ENCODE assay signal across 15 cellular contexts in the genomic region with DNA sequence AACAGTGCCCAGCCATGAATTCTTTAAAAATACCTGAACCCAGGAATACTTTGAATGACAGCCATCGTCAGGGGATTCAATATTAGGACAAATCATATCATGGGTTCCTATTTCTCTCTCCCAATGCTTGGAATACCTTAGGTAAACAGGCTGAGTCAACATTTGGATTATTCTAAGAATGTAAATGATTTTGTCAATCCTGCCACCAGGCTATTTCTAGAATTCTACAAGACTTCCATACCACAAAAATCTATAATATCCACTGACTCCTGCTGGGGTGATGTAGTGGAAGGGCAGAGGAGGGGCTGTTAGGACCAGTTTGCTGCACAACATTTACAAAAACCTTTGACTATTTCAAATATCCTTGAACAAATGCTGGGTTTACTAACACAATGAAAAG.
A peak's percentile ranks its signal among the peaks of the same experiment; 100 is the strongest.
DNase-seq lines count a peak whose midpoint lies in the region; ATAC-seq and TF ChIP-seq lines count a peak whose summit lies in the region.
"Had no signal": no experiment of that assay in that cellular context is flagged by ENCODE, and none has a peak within 500 bp of the region (broad histone marks: within the 10 kb centered on the region; RNA-seq: fewer than 3 reads in every experiment).

No MANE protein-coding gene starts in this region.

- H3K27ac Mint-ChIP-seq in naive thymus-derived CD4-positive, alpha-beta T cell = no peak overlapping the region
- H3K27ac Mint-ChIP-seq: activated naive CD4-positive, alpha-beta T cell treated with anti-CD3 and anti-CD28 coated beads, Interleukin-2, amount 10 ng/mL, durations not matched to agents 7 days and 5 days had no signal

- H3K9ac ChIP-seq in skeletal muscle satellite cell (ENCODE audit: low read depth, low read length) = no peak overlapping the region
- H3K9ac ChIP-seq: BLaER1 treated with 17β-estradiol and CSF1 and Interleukin-3, amounts not matched to agents 10 nM and 100 nM had no signal

- ATAC-seq in HG03520 (IDR thresholded peaks at IDR 0.05; ENCODE audit: unreplicated experiment) = no peak
- ATAC-seq in naive thymus-derived CD4-positive, alpha-beta T cell = no peak
- ATAC-seq in foreskin keratinocyte = no peak
- ATAC-seq: HCT116, Right ventricle myocardium inferior had no signal

- H3K27ac ChIP-seq in RWPE1 = no peak overlapping the region
- no peak overlapping the region for H3K27ac ChIP-seq in naive thymus-derived CD4-positive, alpha-beta T cell (ENCODE audit: low read depth, low read length)
- H3K27ac ChIP-seq in foreskin keratinocyte = no peak overlapping the region
- H3K27ac ChIP-seq: BLaER1 treated with 17β-estradiol and CSF1 and Interleukin-3, amounts not matched to agents 10 nM and 100 nM had no signal

- no peaks in the 10 kb centered on the region for H3K9me3 ChIP-seq in skeletal muscle satellite cell (replicated peaks; ENCODE audit: low read length)
- H3K9me3 ChIP-seq in naive thymus-derived CD4-positive, alpha-beta T cell (ENCODE audit: control insufficient read depth in 2 of 3, low read length in 3 of 3) = no peaks in the 10 kb centered on the region

- H3K27me3 ChIP-seq in skeletal muscle satellite cell (ENCODE audit: control insufficient read depth, insufficient read depth, low read length) (no peaks in the 10 kb centered on the region), foreskin keratinocyte (no peaks in the 10 kb centered on the region)
- H3K27me3 ChIP-seq in naive thymus-derived CD4-positive, alpha-beta T cell (ENCODE audit: control insufficient read depth in 2 of 2, insufficient read depth in 2 of 2, low read length in 2 of 2) = peaks cover 0 to 2% of the 10 kb centered on the region in 2 donors
- H3K27me3 ChIP-seq: BLaER1 treated with 17β-estradiol and CSF1 and Interleukin-3, amounts not matched to agents 10 nM and 100 nM had no signal

- peaks cover 15 to 26% (median 19%) of the 10 kb centered on the region in 5 donors for H3K27me3 Mint-ChIP-seq in naive thymus-derived CD4-positive, alpha-beta T cell

- TF ChIP-seq CTCF in RWPE1 (conservative IDR thresholded peaks at IDR 0.05; ENCODE audit: low read depth) (no peak), foreskin keratinocyte (conservative IDR thresholded peaks at IDR 0.05) (no peak)

- intact Hi-C loops in naive thymus-derived CD4-positive, alpha-beta T cell (cut with micrococcal nuclease) = no loop called here

- peaks cover 47% of the 10 kb centered on the region for H3K4me1 ChIP-seq in skeletal muscle satellite cell (ENCODE audit: control insufficient read depth, insufficient read depth, low read length)
- H3K4me1 ChIP-seq in naive thymus-derived CD4-positive, alpha-beta T cell (ENCODE audit: control insufficient read depth in 2 of 2, insufficient read depth in 2 of 2, low read length in 2 of 2) = no peaks in the 10 kb centered on the region
- H3K4me1 ChIP-seq in foreskin keratinocyte = peaks cover 13% of the 10 kb centered on the region

- CTCF ChIA-PET in RWPE1 (lab: Yijun Ruan, JAX) = no interaction called here
- CTCF ChIA-PET in naive thymus-derived CD4-positive, alpha-beta T cell (lab: Charles Lee) = no interaction called here

- H3K4me3 Mint-ChIP-seq in naive thymus-derived CD4-positive, alpha-beta T cell = no peak overlapping the region
- H3K4me3 Mint-ChIP-seq: activated naive CD4-positive, alpha-beta T cell treated with anti-CD3 and anti-CD28 coated beads, Interleukin-2, amount 10 ng/mL, durations not matched to agents 7 days and 5 days; neural crest cell had no signal

- POLR2A ChIA-PET in RWPE1 (lab: Yijun Ruan, JAX; ENCODE audit: low non-redundant PET) = no interaction called here
- POLR2A ChIA-PET in naive thymus-derived CD4-positive, alpha-beta T cell (lab: Charles Lee) = no interaction called here

- peak overlapping the region; percentile 25 for H3K4me2 ChIP-seq in skeletal muscle satellite cell (ENCODE audit: low read length)

- H3K9me3 Mint-ChIP-seq in naive thymus-derived CD4-positive, alpha-beta T cell = peaks cover 0 to 8% (median 0%) of the 10 kb centered on the region in 11 donors
- H3K9me3 Mint-ChIP-seq: activated naive CD4-positive, alpha-beta T cell treated with anti-CD3 and anti-CD28 coated beads, Interleukin-2, amount 10 ng/mL, durations not matched to agents 7 days and 5 days had no signal

- DNase-seq in AG08395 (ENCODE audit: low spot score) = peak; percentile 59
- peak; percentile 18 for DNase-seq in RWPE1 (ENCODE audit: low spot score)
- DNase-seq in glomerular visceral epithelial cell (ENCODE audit: extremely low spot score) = peak; percentile 52
- no peak for DNase-seq in NCI-H1694 (lab: John Stamatoyannopoulos, UW)
- DNase-seq in naive thymus-derived CD4-positive, alpha-beta T cell = no peak
- DNase-seq in foreskin keratinocyte = no peak
- DNase-seq: activated naive CD4-positive, alpha-beta T cell treated with anti-CD3 and anti-CD28 coated beads, Interleukin-2, amount 10 ng/mL, durations not matched to agents 7 days and 5 days; NCI-H1417; NCI-H69 had no signal

- H3K4me1 Mint-ChIP-seq in naive thymus-derived CD4-positive, alpha-beta T cell = peaks cover 0 to 2% (median 0%) of the 10 kb centered on the region in 7 donors
- H3K4me1 Mint-ChIP-seq: activated naive CD4-positive, alpha-beta T cell treated with anti-CD3 and anti-CD28 coated beads, Interleukin-2, amount 10 ng/mL, durations not matched to agents 7 days and 5 days had no signal

- H3K4me3 ChIP-seq in skeletal muscle satellite cell (ENCODE audit: low read length) = no peak overlapping the region
- no peak overlapping the region for H3K4me3 ChIP-seq in naive thymus-derived CD4-positive, alpha-beta T cell (ENCODE audit: low read length)
- H3K4me3 ChIP-seq: BLaER1 treated with 17β-estradiol and CSF1 and Interleukin-3, amounts not matched to agents 10 nM and 100 nM had no signal

- peaks cover 0 to 7% (median 0%) of the 10 kb centered on the region in 5 donors for H3K36me3 Mint-ChIP-seq in naive thymus-derived CD4-positive, alpha-beta T cell
- H3K36me3 Mint-ChIP-seq: activated naive CD4-positive, alpha-beta T cell treated with anti-CD3 and anti-CD28 coated beads, Interleukin-2, amount 10 ng/mL, durations not matched to agents 7 days and 5 days had no signal

- H3K36me3 ChIP-seq in skeletal muscle satellite cell (ENCODE audit: insufficient read depth, low read length) = peaks cover 10% of the 10 kb centered on the region
- H3K36me3 ChIP-seq in naive thymus-derived CD4-positive, alpha-beta T cell (ENCODE audit: control insufficient read depth in 2 of 3, insufficient read depth in 3 of 3, low read length in 3 of 3) = no peaks in the 10 kb centered on the region

Comparison
In these comparisons a context has a peak if more than half of its experiments do, and no peak if none do; other contexts are left out.
1. DNase-seq: peak in AG08395 (single experiment), RWPE1 (single experiment) and glomerular visceral epithelial cell (single experiment); none in NCI-H1694 (single experiment), naive thymus-derived CD4-positive, alpha-beta T cell (0 of 9) and foreskin keratinocyte (0 of 2).